In the genomic region with DNA sequence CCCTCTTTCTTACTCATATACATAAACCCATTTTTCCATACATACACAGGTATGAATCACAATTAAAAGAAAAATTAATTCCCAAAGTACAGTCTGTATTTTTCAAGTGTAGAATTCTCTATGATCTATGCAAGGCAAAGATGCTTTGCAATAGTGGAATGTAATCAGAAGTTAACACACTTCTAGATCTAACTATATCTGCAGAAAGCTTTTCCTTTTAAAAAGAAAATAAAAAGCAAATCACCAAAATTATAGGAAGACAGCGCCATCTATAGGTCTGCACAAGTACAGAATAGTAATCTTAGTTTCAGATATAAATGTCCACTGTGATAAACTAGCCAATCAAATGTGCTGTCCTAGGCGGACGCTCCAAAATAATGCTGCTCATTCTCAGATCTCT, we compare ENCODE assay signal across 2 cellular contexts.
TF ChIP-seq lines count a peak whose summit lies in the region.

No MANE protein-coding gene starts in this region.

TF ChIP-seq in IMR-90, 13 proteins besides CTCF, POLR2A, EP300 and RAD21:
- TF ChIP-seq SMC3 (IDR thresholded peaks at IDR 0.05; ENCODE audit: low read depth, low read length) (peak; percentile 47; the same call in 1 of the 2 replicates), NFE2L2 (IDR thresholded peaks at IDR 0.05; ENCODE audit: low read depth, low read length) (no peak), BHLHE40 (IDR thresholded peaks at IDR 0.05; ENCODE audit: low read depth, low read length) (no peak)

TF ChIP-seq in H1, 55 proteins besides CTCF, POLR2A, EP300 and RAD21:
- TF ChIP-seq CTBP2 (IDR thresholded peaks at IDR 0.05; ENCODE audit: borderline replicate concordance, insufficient read depth, insufficient read length, low read length) (no peak), CHD2 (IDR thresholded peaks at IDR 0.05; ENCODE audit: low read length) (no peak), ASH2L (IDR thresholded peaks at IDR 0.05; ENCODE audit: low read length) (no peak), BACH1 (IDR thresholded peaks at IDR 0.05; ENCODE audit: low read length) (no peak), SP2 (IDR thresholded peaks at IDR 0.05; ENCODE audit: low read length) (no peak), CEBPB (IDR thresholded peaks at IDR 0.05; ENCODE audit: low read depth, low read length) (no peak), POU5F1 (IDR thresholded peaks at IDR 0.05; ENCODE audit: low read depth, low read length) (no peak), MAFK (IDR thresholded peaks at IDR 0.05; ENCODE audit: low read depth, low read length) (no peak), SAP30 (IDR thresholded peaks at IDR 0.05; ENCODE audit: insufficient read depth, insufficient replicate concordance, low read length) (no peak), CHD1 (IDR thresholded peaks at IDR 0.05; ENCODE audit: low read depth, low read length) (no peak), EGR1 (IDR thresholded peaks at IDR 0.05; ENCODE audit: borderline replicate concordance, low read depth, low read length) (no peak)
- TF ChIP-seq, protein P1, sequence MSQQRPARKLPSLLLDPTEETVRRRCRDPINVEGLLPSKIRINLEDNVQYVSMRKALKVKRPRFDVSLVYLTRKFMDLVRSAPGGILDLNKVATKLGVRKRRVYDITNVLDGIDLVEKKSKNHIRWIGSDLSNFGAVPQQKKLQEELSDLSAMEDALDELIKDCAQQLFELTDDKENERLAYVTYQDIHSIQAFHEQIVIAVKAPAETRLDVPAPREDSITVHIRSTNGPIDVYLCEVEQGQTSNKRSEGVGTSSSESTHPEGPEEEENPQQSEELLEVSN (IDR thresholded peaks at IDR 0.05), result no peak
